ENCODE assay signal across 16 cellular contexts in genomic region chr3:39903253-39903652, GRCh38.
A peak's percentile ranks its signal among the peaks of the same experiment; 100 is the strongest.
DNase-seq lines count a peak whose midpoint lies in the region; ATAC-seq and FAIRE-seq lines count a peak whose summit lies in the region.
"Had no signal": no experiment of that assay in that cellular context is flagged by ENCODE, and none has a peak within 500 bp of the region (broad histone marks: within the 10 kb centered on the region; RNA-seq: fewer than 3 reads in every experiment).

No MANE protein-coding gene starts in this region.

- ATAC-seq in HG03460 (IDR thresholded peaks at IDR 0.05; ENCODE audit: unreplicated experiment) (no peak), GM19455 (IDR thresholded peaks at IDR 0.05; ENCODE audit: unreplicated experiment) (no peak)

- DNase-seq in NCI-H510A treated with DMSO at 0.1 percent for 48 hours (lab: John Stamatoyannopoulos, UW) = peak; percentile 52
- DNase-seq in NCI-H510A (lab: John Stamatoyannopoulos, UW) = no peak
- DNase-seq in NCI-H2029 treated with DMSO at 0.1 percent for 48 hours (lab: John Stamatoyannopoulos, UW) = peak; percentile 55
- no peak for DNase-seq in AG08395 (ENCODE audit: low spot score)
- DNase-seq: ACHN; C1 segment of cervical spinal cord; Calu3; CD4-positive, alpha-beta T cell; DMS 273 treated with DMSO at 0.1 percent for 48 hours; GF-D8; GM23248 had no signal

- peak; percentile 43 for FAIRE-seq in islet of Langerhans (lab: Jason Lieb, UNC)
- FAIRE-seq: GM18507, H54 had no signal

Comparison
In these comparisons a context has a peak if more than half of its experiments do, and no peak if none do; other contexts are left out.
1. DNase-seq: peak in NCI-H510A treated with DMSO at 0.1 percent for 48 hours (single experiment) and NCI-H2029 treated with DMSO at 0.1 percent for 48 hours (single experiment); none in NCI-H510A (single experiment) and AG08395 (single experiment).